ENCODE assay signal across 28 cellular contexts in genomic region chr5:34712565-34712964, GRCh38.
"Had no signal": no experiment of that assay in that cellular context is flagged by ENCODE, and none has a peak within 500 bp of the region (broad histone marks: within the 10 kb centered on the region; RNA-seq: fewer than 3 reads in every experiment).

No MANE protein-coding gene starts in this region.

- H3K9me3 ChIP-seq: left ventricle myocardium inferior, neutrophil, ovary, right atrium auricular region, right lobe of liver, stomach, testis, thyroid gland, transverse colon, upper lobe of left lung, vagina had no signal

- DNase-seq: hypothalamus; islet precursor cell; left ventricle myocardium inferior; mesendoderm; naive B cell; natural killer cell; nephron progenitor cell; occipital lobe; ovary; right lobe of liver; stimulated activated CD4-positive, alpha-beta T cell treated with anti-CD3 and anti-CD28 coated beads, Interleukin-12 subunit alpha, Interleukin-12 subunit beta, amount 100 ng/mL, for 4 hours; stimulated activated CD4-positive, alpha-beta T cell treated with anti-CD3 and anti-CD28 coated beads, Interleukin-15, amount 100 ng/mL, for 24 hours; stimulated activated CD4-positive, alpha-beta T cell treated with anti-CD3 and anti-CD28 coated beads, Interleukin-2, amount 100 ng/mL, for 24 hours; stimulated activated CD4-positive, alpha-beta T cell treated with anti-CD3 and anti-CD28 coated beads, Interleukin-4, amount 100 ng/mL, for 1 hour; stimulated activated naive B cell treated with anti-CD40 and anti-IgM and Interleukin-4, amounts not matched to agents 10 μg/mL and 1 μg/mL and 100 μg/mL, for 72 hours; stimulated activated naive CD8-positive, alpha-beta T cell treated with anti-CD3 and anti-CD28 coated beads, Interleukin-15, Interleukin-2, amounts not matched to agents 100 U/mL and 50 U/mL, for 24 hours; stomach; testis; thyroid gland; transverse colon; upper lobe of left lung had no signal

- H3K36me3 Mint-ChIP-seq: natural killer cell; stimulated activated naive B cell treated with anti-CD40 and anti-IgM and Interleukin-4, amounts not matched to agents 10 μg/mL and 1 μg/mL and 100 μg/mL, for 72 hours had no signal

- H3K4me3 ChIP-seq: left ventricle myocardium inferior, lung, neural progenitor cell, ovary, right atrium auricular region, right lobe of liver, stomach, testis, thyroid gland, transverse colon, upper lobe of left lung, vagina had no signal

- H3K27me3 Mint-ChIP-seq: progenitor cell of endocrine pancreas; stimulated activated naive B cell treated with anti-CD40 and anti-IgM and Interleukin-4, amounts not matched to agents 10 μg/mL and 1 μg/mL and 100 μg/mL, for 72 hours had no signal

- H3K9me3 Mint-ChIP-seq: mesothelial cell of epicardium, natural killer cell, nephron progenitor cell, neural progenitor cell had no signal

- H3K4me1 Mint-ChIP-seq: natural killer cell; stimulated activated naive B cell treated with anti-CD40 and anti-IgM and Interleukin-4, amounts not matched to agents 10 μg/mL and 1 μg/mL and 100 μg/mL, for 72 hours had no signal

- H3K9ac ChIP-seq: neural progenitor cell had no signal

- H3K4me1 ChIP-seq: right atrium auricular region, right lobe of liver, transverse colon had no signal

- ATAC-seq: natural killer cell; right lobe of liver; stimulated activated naive B cell treated with anti-CD40 and anti-IgM and Interleukin-4, amounts not matched to agents 10 μg/mL and 1 μg/mL and 100 μg/mL, for 72 hours; stimulated activated naive CD8-positive, alpha-beta T cell treated with anti-CD3 and anti-CD28 coated beads, Interleukin-15, Interleukin-2, amounts not matched to agents 100 U/mL and 50 U/mL, for 24 hours had no signal

- H3K4me2 ChIP-seq: neural progenitor cell had no signal

- H3K36me3 ChIP-seq: left ventricle myocardium inferior, neural progenitor cell, neutrophil, ovary, right atrium auricular region, right lobe of liver, thyroid gland, transverse colon, upper lobe of left lung, vagina had no signal

- H3K27me3 ChIP-seq: neural progenitor cell, neutrophil, ovary, right atrium auricular region, right lobe of liver, stomach, testis, thyroid gland, transverse colon, upper lobe of left lung, vagina had no signal

- H3K27ac ChIP-seq: left ventricle myocardium inferior, neural progenitor cell, neutrophil, ovary, right atrium auricular region, right lobe of liver, stomach, testis, thyroid gland, transverse colon, upper lobe of left lung, vagina had no signal

- H3K4me3 Mint-ChIP-seq: mesothelial cell of epicardium; naive B cell; natural killer cell; nephron progenitor cell; neural progenitor cell; stimulated activated naive B cell treated with anti-CD40 and anti-IgM and Interleukin-4, amounts not matched to agents 10 μg/mL and 1 μg/mL and 100 μg/mL, for 72 hours had no signal

- H2AFZ ChIP-seq: neural progenitor cell had no signal

- H3K27ac Mint-ChIP-seq: mesothelial cell of epicardium; natural killer cell; nephron progenitor cell; neural progenitor cell; progenitor cell of endocrine pancreas; stimulated activated naive B cell treated with anti-CD40 and anti-IgM and Interleukin-4, amounts not matched to agents 10 μg/mL and 1 μg/mL and 100 μg/mL, for 72 hours had no signal
